Comparison of ENCODE assay signal across 11 cellular contexts in genomic region chr2:65396348-65397026, GRCh38. TPM values are rescaled to one million over a fixed set of nuclear protein-coding genes. Genes with fewer than 3 reads are reported as not detected.
DNase-seq lines count a peak whose midpoint lies in the region; ATAC-seq, FAIRE-seq and TF ChIP-seq lines count a peak whose summit lies in the region.
"Had no signal": no experiment of that assay in that cellular context is flagged by ENCODE, and none has a peak within 500 bp of the region (broad histone marks: within the 10 kb centered on the region; RNA-seq: fewer than 3 reads in every experiment).

No MANE protein-coding gene starts in this region.

- FAIRE-seq in small intestine (lab: Jason Lieb, UNC), result no peak

- no peak overlapping the region for H3K27ac Mint-ChIP-seq in stimulated activated effector memory CD8-positive, alpha-beta T cell treated with anti-CD3 and anti-CD28 coated beads, Interleukin-12 subunit alpha, Interleukin-12 subunit beta, amount 100 ng/mL, for 72 hours

- H3K27ac ChIP-seq in RWPE2 (ENCODE audit: poor library complexity, severe bottlenecking) (no peak overlapping the region), small intestine (ENCODE audit: low read depth in 1 of 2, low read length in 1 of 2) (peak overlapping the region; percentile 14 to 17)

- peak; percentile 55 for DNase-seq in EH (ENCODE audit: low read depth)
- DNase-seq in RWPE2 (ENCODE audit: low spot score), result no peak
- peak; percentile 44 for DNase-seq in fibroblast of villous mesenchyme (ENCODE audit: low read depth)
- no peak for DNase-seq in small intestine
- no peak for DNase-seq in mucosa of gallbladder (ENCODE audit: low spot score)
- no peak for DNase-seq in stimulated activated effector memory CD8-positive, alpha-beta T cell treated with anti-CD3 and anti-CD28 coated beads, Interleukin-12 subunit alpha, Interleukin-12 subunit beta, amount 100 ng/mL, for 72 hours (ENCODE audit: low spot score in 2 of 2)
- DNase-seq: NCI-H1694 treated with DMSO at 0.1 percent for 48 hours had no signal

- no peaks in the 10 kb centered on the region for H3K9me3 Mint-ChIP-seq in stimulated activated effector memory CD8-positive, alpha-beta T cell treated with anti-CD3 and anti-CD28 coated beads, Interleukin-12 subunit alpha, Interleukin-12 subunit beta, amount 100 ng/mL, for 72 hours
- H3K9me3 Mint-ChIP-seq: activated T-helper 2 cell treated with anti-CD3 and anti-CD28 coated beads, Interferon-gamma antibody, Interleukin-2, Interleukin-4, amounts not matched to agents 10 μg/mL and 5 μg/mL and 100 μg/mL, durations not matched to agents 14 hours and 24 hours and 36 hours; nephron had no signal

- TF ChIP-seq CTCF in RWPE2 (IDR thresholded peaks at IDR 0.05; ENCODE audit: poor library complexity, severe bottlenecking) (no peak), fibroblast of villous mesenchyme (IDR thresholded peaks at IDR 0.05; ENCODE audit: insufficient read depth, low read depth, low read length) (no peak)

- H3K36me3 Mint-ChIP-seq in stimulated activated effector memory CD8-positive, alpha-beta T cell treated with anti-CD3 and anti-CD28 coated beads, Interleukin-12 subunit alpha, Interleukin-12 subunit beta, amount 100 ng/mL, for 72 hours, result no peaks in the 10 kb centered on the region

- H3K4me1 ChIP-seq in RWPE2 (ENCODE audit: insufficient read depth, poor library complexity, severe bottlenecking), result peaks cover 31% of the 10 kb centered on the region
- peaks cover 5 to 12% of the 10 kb centered on the region in 2 donors for H3K4me1 ChIP-seq in small intestine (ENCODE audit: control insufficient read depth in 2 of 2, insufficient read depth in 1 of 2, low read depth in 1 of 2, low read length in 1 of 2)

- H3K4me1 Mint-ChIP-seq in stimulated activated effector memory CD8-positive, alpha-beta T cell treated with anti-CD3 and anti-CD28 coated beads, Interleukin-12 subunit alpha, Interleukin-12 subunit beta, amount 100 ng/mL, for 72 hours, result peaks cover 20% of the 10 kb centered on the region

- 58 to 67% (median 64%) methylated on average over 7 of the region's 7 CpGs for WGBS in small intestine, 3 donors

- no peak overlapping the region for H3K4me3 Mint-ChIP-seq in stimulated activated effector memory CD8-positive, alpha-beta T cell treated with anti-CD3 and anti-CD28 coated beads, Interleukin-12 subunit alpha, Interleukin-12 subunit beta, amount 100 ng/mL, for 72 hours

- H3K36me3 ChIP-seq in RWPE2 (ENCODE audit: low read depth) (no peaks in the 10 kb centered on the region), small intestine (ENCODE audit: control insufficient read depth in 2 of 2, insufficient read depth in 2 of 2, low read length in 2 of 2) (no peaks in the 10 kb centered on the region)

- ATAC-seq in RWPE2 (ENCODE audit: low read depth) (peak; percentile 61), GM18502 (IDR thresholded peaks at IDR 0.05; ENCODE audit: poor library complexity, unreplicated experiment) (no peak), HG03457 (IDR thresholded peaks at IDR 0.05; ENCODE audit: unreplicated experiment) (no peak)
- no peak for ATAC-seq in stimulated activated effector memory CD8-positive, alpha-beta T cell treated with anti-CD3 and anti-CD28 coated beads, Interleukin-12 subunit alpha, Interleukin-12 subunit beta, amount 100 ng/mL, for 72 hours

- H3K9me3 ChIP-seq in RWPE2 (ENCODE audit: severe bottlenecking) (no peaks in the 10 kb centered on the region), small intestine (ENCODE audit: control insufficient read depth, low read depth) (no peaks in the 10 kb centered on the region)

- H3K27me3 ChIP-seq in RWPE2 (ENCODE audit: insufficient read depth, poor library complexity, severe bottlenecking) (no peaks in the 10 kb centered on the region), small intestine (ENCODE audit: control insufficient read depth in 2 of 2, insufficient read depth in 2 of 2, low read length in 2 of 2) (no peaks in the 10 kb centered on the region)

- H3K4me3 ChIP-seq in RWPE2 (ENCODE audit: severe bottlenecking), result no peak overlapping the region
- no peak overlapping the region for H3K4me3 ChIP-seq in fibroblast of villous mesenchyme (ENCODE audit: low read depth, low read length)
- no peak overlapping the region for H3K4me3 ChIP-seq in small intestine (ENCODE audit: low read depth in 1 of 2, low read length in 2 of 2)

RNA-seq across cellular contexts. Expression of gene SPRED2, which starts 35.9 kb away (rescaled TPM):
- total RNA-seq in fibroblast of villous mesenchyme, result 9.5 and 10.0 TPM in 2 replicates
- 10 to 100 TPM; 10.7 to 23.5 (median 14.8) TPM for polyA plus RNA-seq in small intestine
- 34.7 TPM for total RNA-seq in mucosa of gallbladder

Comparison
In these comparisons a context has a peak if more than half of its experiments do, and no peak if none do; other contexts are left out.
1. DNase-seq: peak in EH (single experiment) and fibroblast of villous mesenchyme (single experiment); none in RWPE2 (single experiment), small intestine (single experiment), mucosa of gallbladder (single experiment) and stimulated activated effector memory CD8-positive, alpha-beta T cell treated with anti-CD3 and anti-CD28 coated beads, Interleukin-12 subunit alpha, Interleukin-12 subunit beta, amount 100 ng/mL, for 72 hours (0 of 2).